ENCODE assay signal across 17 cellular contexts in the genomic region with DNA sequence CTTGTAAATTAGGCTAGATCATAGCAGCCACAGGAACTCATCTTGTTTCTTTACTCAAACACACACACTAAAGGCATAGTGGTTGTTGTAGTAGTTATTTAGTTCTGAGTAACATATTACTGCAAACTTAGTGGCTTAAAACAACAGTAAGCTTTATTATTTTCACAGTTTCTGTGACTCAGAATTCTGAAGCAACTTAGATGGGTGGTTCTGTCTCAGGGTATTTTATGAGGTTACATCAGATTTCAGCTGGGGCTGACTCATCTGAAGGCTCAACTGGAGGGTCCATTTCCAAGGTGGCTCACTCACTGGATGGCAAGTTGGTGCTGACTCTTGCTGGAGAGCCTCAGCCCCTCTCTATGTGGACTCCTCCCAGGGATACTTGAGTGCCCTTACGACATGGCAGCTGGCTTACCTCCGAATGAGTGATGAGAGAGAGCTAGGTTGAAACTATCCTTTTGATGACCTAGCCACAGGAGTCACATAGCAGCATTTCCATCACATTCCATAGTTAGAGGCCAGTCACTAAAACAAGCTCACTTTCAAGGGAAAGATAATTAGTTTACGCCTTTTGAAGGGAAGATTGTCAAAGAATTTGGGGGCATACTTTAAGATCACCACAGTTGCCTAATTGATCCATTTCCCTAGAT.
DNase-seq lines count a peak whose midpoint lies in the region; ATAC-seq and TF ChIP-seq lines count a peak whose summit lies in the region.
"Had no signal": no experiment of that assay in that cellular context is flagged by ENCODE, and none has a peak within 500 bp of the region (broad histone marks: within the 10 kb centered on the region; RNA-seq: fewer than 3 reads in every experiment).

No MANE protein-coding gene starts in this region.

- H3K4me3 ChIP-seq in epithelial cell of esophagus (ENCODE audit: low read length) (no peak overlapping the region), skeletal muscle cell (ENCODE audit: low read depth, low read length) (no peak overlapping the region)
- H3K4me3 ChIP-seq: skin epidermis had no signal

- H3K27ac ChIP-seq in RWPE1: peak overlapping the region; percentile 61
- H3K27ac ChIP-seq: neutrophil, skin epidermis had no signal

- H3K9me3 Mint-ChIP-seq in activated CD4-positive, alpha-beta memory T cell treated with anti-CD3 and anti-CD28 coated beads for 36 hours: no peaks in the 10 kb centered on the region
- H3K9me3 Mint-ChIP-seq in activated CD4-positive, alpha-beta memory T cell treated with anti-CD3 and anti-CD28 coated beads, Interleukin-2, amount 10 ng/mL, durations not matched to agents 7 days and 5 days: no peaks in the 10 kb centered on the region
- H3K9me3 Mint-ChIP-seq: activated CD4-positive, alpha-beta T cell treated with anti-CD3 and anti-CD28 coated beads, Interleukin-2, amount 10 ng/mL, durations not matched to agents 24 days and 14 days; activated T-helper 2 cell treated with anti-CD3 and anti-CD28 coated beads, Interferon-gamma antibody, Interleukin-2, Interleukin-4, amounts not matched to agents 10 μg/mL and 5 μg/mL and 100 μg/mL, durations not matched to agents 14 hours and 24 hours and 36 hours had no signal

- H3K4me3 Mint-ChIP-seq in activated CD4-positive, alpha-beta memory T cell treated with anti-CD3 and anti-CD28 coated beads for 36 hours: no peak overlapping the region
- H3K4me3 Mint-ChIP-seq in activated CD4-positive, alpha-beta memory T cell treated with anti-CD3 and anti-CD28 coated beads, Interleukin-2, amount 10 ng/mL, durations not matched to agents 7 days and 5 days: no peak overlapping the region
- H3K4me3 Mint-ChIP-seq: activated CD4-positive, alpha-beta T cell treated with anti-CD3 and anti-CD28 coated beads, Interleukin-2, amount 10 ng/mL, durations not matched to agents 24 days and 14 days had no signal

- CTCF ChIA-PET in activated CD4-positive, alpha-beta memory T cell treated with anti-CD3 and anti-CD28 coated beads for 36 hours (lab: Charles Lee): interaction anchor here (1.3 kb wide), 1 partner anchor 9 kb away, joined by 3 read pairs; no protein-coding TSS in a partner anchor
- CTCF ChIA-PET in activated CD4-positive, alpha-beta memory T cell treated with anti-CD3 and anti-CD28 coated beads, Interleukin-2, amount 10 ng/mL, durations not matched to agents 7 days and 5 days (lab: Charles Lee): no interaction called here
- CTCF ChIA-PET in RWPE1 (lab: Yijun Ruan, JAX): interaction anchor here (0.5 to 1.2 kb wide), 3 partner anchors 78 to 240 kb away, joined by 3 read pairs; no protein-coding TSS in a partner anchor

- no peaks in the 10 kb centered on the region for H3K36me3 Mint-ChIP-seq in activated CD4-positive, alpha-beta memory T cell treated with anti-CD3 and anti-CD28 coated beads for 36 hours
- H3K36me3 Mint-ChIP-seq in activated CD4-positive, alpha-beta memory T cell treated with anti-CD3 and anti-CD28 coated beads, Interleukin-2, amount 10 ng/mL, durations not matched to agents 7 days and 5 days (ENCODE audit: low read depth): no peaks in the 10 kb centered on the region

- intact Hi-C loops in activated CD4-positive, alpha-beta memory T cell treated with anti-CD3 and anti-CD28 coated beads for 36 hours (cut with micrococcal nuclease): no loop called here

- peak; percentile 19 for DNase-seq in activated CD4-positive, alpha-beta memory T cell treated with anti-CD3 and anti-CD28 coated beads for 36 hours
- DNase-seq in activated CD4-positive, alpha-beta memory T cell treated with anti-CD3 and anti-CD28 coated beads, Interleukin-2, amount 10 ng/mL, durations not matched to agents 7 days and 5 days: no peak
- DNase-seq in RWPE1 (ENCODE audit: low spot score): peak; percentile 46
- peak; percentile 31 for DNase-seq in epithelial cell of esophagus (ENCODE audit: low read depth)
- peak; percentile 80 for DNase-seq in skeletal muscle cell (ENCODE audit: low read depth)
- no peak for DNase-seq in NCI-H524 treated with DMSO at 0.1 percent for 48 hours (lab: John Stamatoyannopoulos, UW)
- no peak for DNase-seq in GF-D8 (lab: John Stamatoyannopoulos, UW)
- DNase-seq: 8988T; activated CD4-positive, alpha-beta T cell treated with anti-CD3 and anti-CD28 coated beads, Interleukin-2, amount 10 ng/mL, durations not matched to agents 24 days and 14 days; Calu3; NCI-H1105 treated with DMSO at 0.1 percent for 48 hours; NCI-H526 treated with DMSO at 0.1 percent for 48 hours; T-helper 2 cell had no signal

- no peak for ATAC-seq in GM18511 (IDR thresholded peaks at IDR 0.05; ENCODE audit: unreplicated experiment)

- no peak overlapping the region for H3K27ac Mint-ChIP-seq in activated CD4-positive, alpha-beta memory T cell treated with anti-CD3 and anti-CD28 coated beads for 36 hours
- H3K27ac Mint-ChIP-seq in activated CD4-positive, alpha-beta memory T cell treated with anti-CD3 and anti-CD28 coated beads, Interleukin-2, amount 10 ng/mL, durations not matched to agents 7 days and 5 days: no peak overlapping the region
- H3K27ac Mint-ChIP-seq: activated CD4-positive, alpha-beta T cell treated with anti-CD3 and anti-CD28 coated beads, Interleukin-2, amount 10 ng/mL, durations not matched to agents 24 days and 14 days; activated T-helper 2 cell treated with anti-CD3 and anti-CD28 coated beads, Interferon-gamma antibody, Interleukin-2, Interleukin-4, amounts not matched to agents 10 μg/mL and 5 μg/mL and 100 μg/mL, durations not matched to agents 14 hours and 24 hours and 36 hours had no signal

- POLR2A ChIA-PET in activated CD4-positive, alpha-beta memory T cell treated with anti-CD3 and anti-CD28 coated beads for 36 hours (lab: Charles Lee): no interaction called here
- POLR2A ChIA-PET in activated CD4-positive, alpha-beta memory T cell treated with anti-CD3 and anti-CD28 coated beads, Interleukin-2, amount 10 ng/mL, durations not matched to agents 7 days and 5 days (lab: Charles Lee): no interaction called here
- POLR2A ChIA-PET in RWPE1 (lab: Yijun Ruan, JAX; ENCODE audit: low non-redundant PET): no interaction called here

- TF ChIP-seq CTCF in RWPE1 (conservative IDR thresholded peaks at IDR 0.05; ENCODE audit: low read depth) (no peak), epithelial cell of esophagus (IDR thresholded peaks at IDR 0.05; ENCODE audit: insufficient read depth, low read depth, low read length, missing control alignments) (no peak)

- H3K4me1 Mint-ChIP-seq in activated CD4-positive, alpha-beta memory T cell treated with anti-CD3 and anti-CD28 coated beads for 36 hours (ENCODE audit: low read depth): peaks cover 2% of the 10 kb centered on the region
- no peaks in the 10 kb centered on the region for H3K4me1 Mint-ChIP-seq in activated CD4-positive, alpha-beta memory T cell treated with anti-CD3 and anti-CD28 coated beads, Interleukin-2, amount 10 ng/mL, durations not matched to agents 7 days and 5 days
- H3K4me1 Mint-ChIP-seq: activated CD4-positive, alpha-beta T cell treated with anti-CD3 and anti-CD28 coated beads, Interleukin-2, amount 10 ng/mL, durations not matched to agents 24 days and 14 days had no signal

- H3K27me3 Mint-ChIP-seq in activated CD4-positive, alpha-beta memory T cell treated with anti-CD3 and anti-CD28 coated beads for 36 hours: peaks cover 9% of the 10 kb centered on the region
- peaks cover 28% of the 10 kb centered on the region for H3K27me3 Mint-ChIP-seq in activated CD4-positive, alpha-beta memory T cell treated with anti-CD3 and anti-CD28 coated beads, Interleukin-2, amount 10 ng/mL, durations not matched to agents 7 days and 5 days

Comparison
In these comparisons a context has a peak if more than half of its experiments do, and no peak if none do; other contexts are left out.
1. DNase-seq: peak in activated CD4-positive, alpha-beta memory T cell treated with anti-CD3 and anti-CD28 coated beads for 36 hours (single experiment), RWPE1 (single experiment), epithelial cell of esophagus (single experiment) and skeletal muscle cell (single experiment); none in activated CD4-positive, alpha-beta memory T cell treated with anti-CD3 and anti-CD28 coated beads, Interleukin-2, amount 10 ng/mL, durations not matched to agents 7 days and 5 days (single experiment), NCI-H524 treated with DMSO at 0.1 percent for 48 hours (single experiment) and GF-D8 (single experiment).